In genomic region chr3:11567516-11568467, GRCh38 we compare ENCODE assay signal across 8 cellular contexts.
A peak's percentile ranks its signal among the peaks of the same experiment; 100 is the strongest.
DNase-seq lines count a peak whose midpoint lies in the region; ATAC-seq, FAIRE-seq and TF ChIP-seq lines count a peak whose summit lies in the region.

No MANE protein-coding gene starts in this region.

- CTCF ChIA-PET in PC-9 (lab: Charles Lee): no interaction called here

- peaks cover 48% of the 10 kb centered on the region for H4K20me1 ChIP-seq in PC-9 (ENCODE audit: insufficient read depth)

- peaks cover 27% of the 10 kb centered on the region for H3F3A ChIP-seq in PC-9 (ENCODE audit: insufficient read depth, low read depth)

- H3K4me2 ChIP-seq in PC-9: peak overlapping the region; percentile 82

- H3K4me3 ChIP-seq in PC-9 (peak overlapping the region; percentile 30; the same call in 1 of the 2 replicates), epithelial cell of esophagus (ENCODE audit: low read length) (no peak overlapping the region)

- intact Hi-C loops in PC-9 (cut with micrococcal nuclease; ENCODE audit: unreplicated experiment): loop anchor here (1.0 to 5.0 kb wide), 2 partner anchors 33 to 75 kb away; partner anchors contain the start of gene VGLL4

- DNase-seq in AG08396 (ENCODE audit: low spot score) (peak; percentile 87), PC-9 (peak; percentile 54 to 75), epithelial cell of esophagus (ENCODE audit: low read depth) (peak; percentile 91), non-pigmented ciliary epithelial cell (ENCODE audit: low read depth) (peak; percentile 41), NCI-H2107 treated with DMSO at 0.1 percent for 48 hours (lab: John Stamatoyannopoulos, UW; ENCODE audit: unreplicated experiment) (no peak), D721Med (ENCODE audit: insufficient read length, low spot score) (no peak), NCI-H2107 (lab: John Stamatoyannopoulos, UW) (no peak)

- no peak for ATAC-seq in HG03342 (IDR thresholded peaks at IDR 0.05; ENCODE audit: unreplicated experiment)

- H3K9me2 ChIP-seq in PC-9 (ENCODE audit: insufficient read depth): no peaks in the 10 kb centered on the region

- H3K27ac ChIP-seq in PC-9: peak overlapping the region; percentile 96

- no peak for FAIRE-seq in D721Med (lab: Jason Lieb, UNC)

- no peak for TF ChIP-seq CTCF in PC-9 (conservative IDR thresholded peaks at IDR 0.05)
- TF ChIP-seq CTCF in epithelial cell of esophagus (IDR thresholded peaks at IDR 0.05; ENCODE audit: insufficient read depth, low read depth, low read length, missing control alignments): no peak
- no peak for TF ChIP-seq CTCF in D721Med (IDR thresholded peaks at IDR 0.05; ENCODE audit: insufficient read depth, missing control alignments)

- no peaks in the 10 kb centered on the region for H3K27me3 ChIP-seq in PC-9 (ENCODE audit: insufficient read depth, low read depth)

- POLR2A ChIA-PET in PC-9 (lab: Charles Lee; ENCODE audit: unreplicated experiment): no interaction called here

- H3K79me2 ChIP-seq in PC-9 (ENCODE audit: low read depth): peaks cover 57% of the 10 kb centered on the region

- H3K9me3 ChIP-seq in PC-9 (ENCODE audit: insufficient read depth, low read depth): no peaks in the 10 kb centered on the region

- H2AFZ ChIP-seq in PC-9: no peak overlapping the region

- no peaks in the 10 kb centered on the region; the same call in 1 of the 2 replicates for H3K36me3 ChIP-seq in PC-9 (ENCODE audit: low read depth)

- H3K4me1 ChIP-seq in PC-9 (replicated peaks; ENCODE audit: insufficient read depth): peaks cover 34% of the 10 kb centered on the region

- BruUV-seq in PC-9 (replicated peaks; lab: Mats Ljungman, UMichigan): no TSS peak

Comparison
In these comparisons a context has a peak if more than half of its experiments do, and no peak if none do; other contexts are left out.
1. DNase-seq: peak in AG08396 (single experiment), PC-9 (2 of 2), epithelial cell of esophagus (single experiment) and non-pigmented ciliary epithelial cell (single experiment); none in NCI-H2107 treated with DMSO at 0.1 percent for 48 hours (single experiment), D721Med (single experiment) and NCI-H2107 (single experiment).